In the genomic region with DNA sequence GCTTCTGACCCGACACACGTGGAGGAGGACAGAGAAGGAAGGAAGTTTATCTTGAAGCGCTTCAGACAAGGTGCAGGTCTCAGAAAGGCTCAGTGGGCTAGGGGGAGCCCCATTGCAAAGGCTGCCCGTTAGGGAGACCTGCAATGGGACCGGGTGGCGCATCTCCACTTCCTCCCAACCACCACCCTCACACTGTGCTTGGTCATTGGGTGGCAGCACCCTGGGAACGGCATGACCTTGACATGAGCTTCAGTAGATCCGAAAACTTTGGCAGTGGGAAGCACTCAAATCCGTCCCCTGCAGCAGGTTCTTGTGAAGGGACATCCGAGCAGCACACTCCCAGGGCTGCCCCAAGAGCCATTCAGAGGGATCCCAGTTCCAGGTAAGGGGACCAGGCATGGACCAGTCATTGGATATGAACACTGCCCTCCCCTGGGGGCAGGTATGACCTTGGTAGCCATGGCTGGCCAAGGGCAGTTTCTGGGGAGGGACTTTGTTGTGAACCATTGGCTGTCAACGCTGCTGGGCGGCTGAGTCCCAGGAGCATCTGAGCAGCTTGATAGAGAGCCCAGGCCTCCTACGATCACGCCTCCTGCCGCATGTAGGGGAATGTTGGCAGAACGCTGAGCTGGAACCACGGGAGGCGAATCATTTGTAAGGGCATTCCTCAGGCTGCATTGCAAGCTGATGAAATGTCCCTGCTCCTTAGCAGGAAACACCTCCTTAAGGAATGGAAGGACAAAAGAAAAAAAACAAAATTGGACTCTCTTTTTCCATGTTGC, we compare ENCODE assay signal across 17 cellular contexts. TPM values are rescaled to one million over a fixed set of nuclear protein-coding genes. Genes with fewer than 3 reads are reported as not detected.
DNase-seq lines count a peak whose midpoint lies in the region; ATAC-seq and TF ChIP-seq lines count a peak whose summit lies in the region.
"Had no signal": no experiment of that assay in that cellular context is flagged by ENCODE, and none has a peak within 500 bp of the region (broad histone marks: within the 10 kb centered on the region; RNA-seq: fewer than 3 reads in every experiment).

No MANE protein-coding gene starts in this region.

- H3K4me3 ChIP-seq in H7 (ENCODE audit: insufficient read depth, low read depth, low read length) = no peak overlapping the region
- no peak overlapping the region for H3K4me3 ChIP-seq in body of pancreas
- H3K4me3 ChIP-seq in right atrium auricular region = no peak overlapping the region

- H3K27ac ChIP-seq in body of pancreas (no peak overlapping the region), right atrium auricular region (no peak overlapping the region)
- H3K27ac ChIP-seq: RWPE1 had no signal

- H3K27me3 ChIP-seq in H7 (ENCODE audit: control insufficient read depth, insufficient read depth, low read length) = no peaks in the 10 kb centered on the region
- H3K27me3 ChIP-seq in body of pancreas = no peaks in the 10 kb centered on the region
- H3K27me3 ChIP-seq in right atrium auricular region = no peaks in the 10 kb centered on the region

- H3K36me3 Mint-ChIP-seq in stimulated activated memory B cell treated with anti-CD40 and anti-IgM and Interleukin-4, amounts not matched to agents 10 μg/mL and 1 μg/mL and 100 μg/mL, for 72 hours = no peaks in the 10 kb centered on the region
- H3K36me3 Mint-ChIP-seq: naive thymus-derived CD4-positive, alpha-beta T cell had no signal

- H3K4me1 ChIP-seq in body of pancreas (no peaks in the 10 kb centered on the region), right atrium auricular region (peaks cover 0 to 12% of the 10 kb centered on the region in 2 donors)

- no peaks in the 10 kb centered on the region for H3K4me1 Mint-ChIP-seq in stimulated activated memory B cell treated with anti-CD40 and anti-IgM and Interleukin-4, amounts not matched to agents 10 μg/mL and 1 μg/mL and 100 μg/mL, for 72 hours

- TF ChIP-seq CTCF in body of pancreas (IDR thresholded peaks at IDR 0.05) = no peak
- TF ChIP-seq CTCF in right atrium auricular region (IDR thresholded peaks at IDR 0.05) = no peak
- no peak for TF ChIP-seq CTCF in omental fat pad (IDR thresholded peaks at IDR 0.05)

- H3K27ac Mint-ChIP-seq in stimulated activated memory B cell treated with anti-CD40 and anti-IgM and Interleukin-4, amounts not matched to agents 10 μg/mL and 1 μg/mL and 100 μg/mL, for 72 hours = no peak overlapping the region
- H3K27ac Mint-ChIP-seq: activated T-helper 1 cell treated with anti-CD3 and anti-CD28 coated beads, Interleukin-12 subunit alpha, Interleukin-12 subunit beta, Interleukin-2, Interleukin-4 antibody, amounts not matched to agents 30 ng/mL and 10 ng/mL and 1 ng/mL, durations not matched to agents 14 hours and 24 hours and 36 hours; naive thymus-derived CD4-positive, alpha-beta T cell had no signal

- no peaks in the 10 kb centered on the region for H3K9me3 Mint-ChIP-seq in stimulated activated memory B cell treated with anti-CD40 and anti-IgM and Interleukin-4, amounts not matched to agents 10 μg/mL and 1 μg/mL and 100 μg/mL, for 72 hours
- H3K9me3 Mint-ChIP-seq: activated T-helper 1 cell treated with anti-CD3 and anti-CD28 coated beads, Interleukin-12 subunit alpha, Interleukin-12 subunit beta, Interleukin-2, Interleukin-4 antibody, amounts not matched to agents 30 ng/mL and 10 ng/mL and 1 ng/mL, durations not matched to agents 14 hours and 24 hours and 36 hours; naive thymus-derived CD4-positive, alpha-beta T cell had no signal

- H3K9me3 ChIP-seq in body of pancreas (no peaks in the 10 kb centered on the region), right atrium auricular region (no peaks in the 10 kb centered on the region)

- ATAC-seq in body of pancreas (peak; percentile 21), omental fat pad (ENCODE audit: low FRiP score) (no peak), GM21723 (IDR thresholded peaks at IDR 0.05; ENCODE audit: unreplicated experiment) (no peak)
- peak; percentile 37 for ATAC-seq in stimulated activated memory B cell treated with anti-CD40 and anti-IgM and Interleukin-4, amounts not matched to agents 10 μg/mL and 1 μg/mL and 100 μg/mL, for 72 hours
- ATAC-seq: naive thymus-derived CD4-positive, alpha-beta T cell had no signal

- intact Hi-C loops in body of pancreas (cut with DNase I) = no loop called here

- WGBS in body of pancreas, 2 donors = 65 to 70% methylated on average over 16 to 18 of the region's 18 CpGs

- peaks cover 48% of the 10 kb centered on the region for H3K27me3 Mint-ChIP-seq in stimulated activated memory B cell treated with anti-CD40 and anti-IgM and Interleukin-4, amounts not matched to agents 10 μg/mL and 1 μg/mL and 100 μg/mL, for 72 hours

- no peak overlapping the region for H3K4me3 Mint-ChIP-seq in stimulated activated memory B cell treated with anti-CD40 and anti-IgM and Interleukin-4, amounts not matched to agents 10 μg/mL and 1 μg/mL and 100 μg/mL, for 72 hours
- H3K4me3 Mint-ChIP-seq: activated T-helper 1 cell treated with anti-CD3 and anti-CD28 coated beads, Interleukin-12 subunit alpha, Interleukin-12 subunit beta, Interleukin-2, Interleukin-4 antibody, amounts not matched to agents 30 ng/mL and 10 ng/mL and 1 ng/mL, durations not matched to agents 14 hours and 24 hours and 36 hours; naive thymus-derived CD4-positive, alpha-beta T cell had no signal

- no peak for TF ChIP-seq POLR2A in body of pancreas (IDR thresholded peaks at IDR 0.05)

- H3K36me3 ChIP-seq in H7 (replicated peaks; ENCODE audit: control insufficient read depth, insufficient read depth, low read length) = no peaks in the 10 kb centered on the region
- no peaks in the 10 kb centered on the region for H3K36me3 ChIP-seq in body of pancreas (replicated peaks in 1 of 2; ENCODE audit: insufficient read depth in 1 of 2, low read depth in 2 of 2)
- H3K36me3 ChIP-seq in right atrium auricular region = no peaks in the 10 kb centered on the region

- DNase-seq in H7 (peak; percentile 51), body of pancreas (peak in 1 of 4 donors; percentile 7), right atrium auricular region (ENCODE audit: low spot score) (peak; percentile 66), MV-4-11 (lab: John Stamatoyannopoulos, UW) (no peak), omental fat pad (ENCODE audit: low spot score) (no peak)
- DNase-seq: activated CD4-positive, alpha-beta T cell treated with anti-CD3 and anti-CD28 coated beads, Interleukin-2, amount 50 U/mL, for 4 hours; effector CD8-positive, alpha-beta T cell; kidney glomerular epithelial cell; naive thymus-derived CD4-positive, alpha-beta T cell; NCI-H526; small intestine had no signal

RNA-seq across cellular contexts. Expression of a gene that starts 31.7 kb away (rescaled TPM):
- total RNA-seq in H7 (2014; rRNA removed; shearing (Covaris generic)) = not detected in 2 replicates
- total RNA-seq in body of pancreas (not detected), right atrium auricular region (not detected), omental fat pad (not detected)
- total RNA-seq: activated T-helper 1 cell treated with anti-CD3 and anti-CD28 coated beads, Interleukin-12 subunit alpha, Interleukin-12 subunit beta, Interleukin-2, Interleukin-4 antibody, amounts not matched to agents 30 ng/mL and 10 ng/mL and 1 ng/mL, durations not matched to agents 14 hours and 24 hours and 36 hours; glomerular endothelial cell; naive thymus-derived CD4-positive, alpha-beta T cell; subcutaneous adipose tissue had no signal

RNA-seq across cellular contexts. Expression of a gene that starts 37.5 kb away (rescaled TPM):
- total RNA-seq in H7 (2014; rRNA removed; shearing (Covaris generic)) = 29.6 and 30.0 TPM in 2 replicates
- total RNA-seq in body of pancreas (10 to 100 TPM; 45.9 to 54.4 TPM), right atrium auricular region (10 to 100 TPM; 25.1 to 28.6 TPM), omental fat pad (10 to 100 TPM; 45.2 to 53.4 (median 51.4) TPM)

Comparison
In these comparisons a context has a peak if more than half of its experiments do, and no peak if none do; other contexts are left out.
1. DNase-seq: peak in H7 (single experiment) and right atrium auricular region (single experiment); none in MV-4-11 (single experiment) and omental fat pad (single experiment).
2. ATAC-seq: peak in body of pancreas (single experiment) and stimulated activated memory B cell treated with anti-CD40 and anti-IgM and Interleukin-4, amounts not matched to agents 10 μg/mL and 1 μg/mL and 100 μg/mL, for 72 hours (single experiment); none in omental fat pad (single experiment) and GM21723 (single experiment).